ENCODE assay signal across 8 cellular contexts in the genomic region with DNA sequence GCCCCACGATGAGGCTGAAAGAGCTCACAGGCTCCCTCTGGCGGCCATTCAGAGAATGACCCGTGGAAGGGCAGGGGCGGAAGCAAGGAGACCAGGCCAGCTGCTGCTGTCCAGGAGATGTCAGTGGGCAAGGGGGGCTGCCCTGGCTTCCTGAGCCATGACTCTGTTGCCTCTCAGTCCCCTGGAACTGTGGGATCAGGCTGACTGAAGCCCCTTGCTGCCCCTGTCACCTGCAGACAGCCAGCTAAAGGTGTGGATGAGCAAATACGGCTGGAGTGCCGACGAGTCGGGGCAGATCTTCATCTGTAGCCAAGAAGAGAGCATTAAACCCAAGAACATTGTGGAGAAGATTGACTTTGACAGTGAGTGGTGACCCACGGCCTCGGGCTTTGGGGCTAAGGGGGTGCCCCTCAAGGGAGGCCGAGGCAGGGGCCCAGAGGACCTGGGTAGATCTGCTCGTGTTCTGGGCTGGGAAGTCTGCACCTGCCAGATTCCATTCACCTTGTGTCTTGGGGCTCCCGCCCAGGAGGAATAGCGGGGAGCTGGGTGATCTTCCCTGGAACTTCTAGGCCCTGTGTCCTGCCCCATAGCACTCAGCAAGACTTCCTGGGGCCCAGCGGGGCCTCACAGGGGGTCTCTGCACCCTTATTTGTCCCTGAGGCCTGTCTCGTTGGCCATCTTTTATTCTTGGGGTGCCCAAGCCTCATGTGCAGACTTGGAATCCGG. TPM values are rescaled to one million over a fixed set of nuclear protein-coding genes. Genes with fewer than 3 reads are reported as not detected.
DNase-seq lines count a peak whose midpoint lies in the region; ATAC-seq and TF ChIP-seq lines count a peak whose summit lies in the region.

No MANE protein-coding gene starts in this region.

- ATAC-seq in activated T-cell treated with anti-CD3 and anti-CD28 coated beads, Interleukin-2, amount 50 U/mL, for 72 hours (replicated peaks in 1 of 2), result no peak
- no peak for ATAC-seq in GM18861 (IDR thresholded peaks at IDR 0.05; ENCODE audit: unreplicated experiment)

- TF ChIP-seq CTCF in AG09319 (IDR thresholded peaks at IDR 0.05; ENCODE audit: low read depth, low read length) (peak; percentile 93), esophagus squamous epithelium (IDR thresholded peaks at IDR 0.05) (peak; percentile 90 to 97 (median 96)), neural crest cell (conservative IDR thresholded peaks at IDR 0.05) (peak; percentile 94)

- H3K36me3 Mint-ChIP-seq in activated T-cell treated with anti-CD3 and anti-CD28 coated beads, Interleukin-2, amount 50 U/mL, for 72 hours (ENCODE audit: insufficient read depth in 2 of 2), result peaks cover 11 to 19% of the 10 kb centered on the region in 2 donors
- peaks cover 7% of the 10 kb centered on the region for H3K36me3 Mint-ChIP-seq in neural crest cell (ENCODE audit: low read depth)

- TF ChIP-seq POLR2A in esophagus squamous epithelium (IDR thresholded peaks at IDR 0.05), result no peak

- intact Hi-C loops in esophagus squamous epithelium (cut with DNase I), result no loop called here

- H3K27me3 Mint-ChIP-seq in activated T-cell treated with anti-CD3 and anti-CD28 coated beads, Interleukin-2, amount 50 U/mL, for 72 hours (ENCODE audit: low read depth), result no peaks in the 10 kb centered on the region
- no peaks in the 10 kb centered on the region for H3K27me3 Mint-ChIP-seq in neural crest cell (ENCODE audit: low read depth)

- H3K4me3 ChIP-seq in esophagus squamous epithelium, result no peak overlapping the region

- peaks cover 3 to 63% (median 9%) of the 10 kb centered on the region in 3 donors for H3K36me3 ChIP-seq in esophagus squamous epithelium

- H3K27me3 ChIP-seq in esophagus squamous epithelium, result no peaks in the 10 kb centered on the region

- 32 to 45% methylated on average over 14 to 17 of the region's 17 CpGs for WGBS in esophagus squamous epithelium, 2 donors

- H3K9me3 ChIP-seq in esophagus squamous epithelium, result no peaks in the 10 kb centered on the region

- peak overlapping the region; percentile 51 to 52 for H3K4me3 Mint-ChIP-seq in activated T-cell treated with anti-CD3 and anti-CD28 coated beads, Interleukin-2, amount 50 U/mL, for 72 hours
- H3K4me3 Mint-ChIP-seq in neural crest cell, result no peak overlapping the region

- H3K4me1 ChIP-seq in esophagus squamous epithelium, result peaks cover 19 to 70% (median 28%) of the 10 kb centered on the region in 3 donors

- no peaks in the 10 kb centered on the region for H3K9me3 Mint-ChIP-seq in activated T-cell treated with anti-CD3 and anti-CD28 coated beads, Interleukin-2, amount 50 U/mL, for 72 hours
- H3K9me3 Mint-ChIP-seq in neural crest cell, result no peaks in the 10 kb centered on the region

- no peak for DNase-seq in AG09319 (ENCODE audit: extremely low read depth, low read depth)
- peak; percentile 61 for DNase-seq in GM19238 (ENCODE audit: insufficient read length, low spot score)
- peak; percentile 83 for DNase-seq in OCI-M2 (lab: John Stamatoyannopoulos, UW; ENCODE audit: unreplicated experiment)
- DNase-seq in activated T-cell treated with anti-CD3 and anti-CD28 coated beads, Interleukin-2, amount 50 U/mL, for 72 hours, result peak; percentile 72 to 83
- DNase-seq in esophagus squamous epithelium (lab: John Stamatoyannopoulos, UW), result no peak
- peak; percentile 85 for DNase-seq in neural crest cell (ENCODE audit: low read depth, low spot score)

- peak overlapping the region; percentile 94 for H3K27ac Mint-ChIP-seq in activated T-cell treated with anti-CD3 and anti-CD28 coated beads, Interleukin-2, amount 50 U/mL, for 72 hours
- H3K27ac Mint-ChIP-seq in neural crest cell (ENCODE audit: unreplicated experiment), result peak overlapping the region; percentile 6

- peaks cover 28% of the 10 kb centered on the region for H3K4me1 Mint-ChIP-seq in activated T-cell treated with anti-CD3 and anti-CD28 coated beads, Interleukin-2, amount 50 U/mL, for 72 hours (ENCODE audit: low read depth)
- peaks cover 7% of the 10 kb centered on the region for H3K4me1 Mint-ChIP-seq in neural crest cell

- H3K27ac ChIP-seq in esophagus squamous epithelium (peak overlapping the region; percentile 66 to 84 (median 82)), temporal lobe (ENCODE audit: low read depth, low read length) (peak overlapping the region; percentile 40)

RNA-seq across cellular contexts. Expression of a gene that starts 12.5 kb away (rescaled TPM):
- 100 to 1,000 TPM; 200 to 227 TPM for total RNA-seq in activated T-cell treated with anti-CD3 and anti-CD28 coated beads, Interleukin-2, amount 50 U/mL, for 72 hours
- total RNA-seq in esophagus squamous epithelium, result 100 to 1,000 TPM; 302 to 705 (median 414) TPM
- 324 and 335 TPM in 2 replicates for total RNA-seq in neural crest cell
- 51.9 TPM for total RNA-seq in temporal lobe

RNA-seq across cellular contexts. Expression of a gene that starts 15.9 kb away (rescaled TPM):
- 100 to 1,000 TPM; 219 to 237 TPM for total RNA-seq in activated T-cell treated with anti-CD3 and anti-CD28 coated beads, Interleukin-2, amount 50 U/mL, for 72 hours
- total RNA-seq in esophagus squamous epithelium, result 100 to 1,000 TPM; 437 to 578 (median 516) TPM
- total RNA-seq in neural crest cell, result 255 TPM in 2 replicates
- 89.0 TPM for total RNA-seq in temporal lobe

RNA-seq across cellular contexts. Expression of a gene that starts 17.2 kb away (rescaled TPM):
- 100 to 1,000 TPM; 261 to 262 TPM for total RNA-seq in activated T-cell treated with anti-CD3 and anti-CD28 coated beads, Interleukin-2, amount 50 U/mL, for 72 hours
- total RNA-seq in esophagus squamous epithelium, result 1 to 10 TPM; 1.5 to 4.2 (median 2.7) TPM
- 1.5 and 3.4 TPM in 2 replicates for total RNA-seq in neural crest cell
- total RNA-seq in temporal lobe, result 0.49 TPM

Comparison
In these comparisons a context has a peak if more than half of its experiments do, and no peak if none do; other contexts are left out.
1. DNase-seq: peak in GM19238 (single experiment), OCI-M2 (single experiment), activated T-cell treated with anti-CD3 and anti-CD28 coated beads, Interleukin-2, amount 50 U/mL, for 72 hours (2 of 2) and neural crest cell (single experiment); none in AG09319 (single experiment) and esophagus squamous epithelium (single experiment).
2. RNA of a gene that starts 17.2 kb away (total RNA-seq): 261 to 262 TPM in activated T-cell treated with anti-CD3 and anti-CD28 coated beads, Interleukin-2, amount 50 U/mL, for 72 hours; 1.5 to 4.2 TPM in esophagus squamous epithelium, 1.5 to 3.4 TPM in neural crest cell and 0.49 TPM in temporal lobe (single experiment); every median in the first group is over 10 times any median in the second.
3. Peak in every context shown above with its lines, with median percentiles within 50 percentile points of each other: CTCF ChIP-seq.